1 cellular context compared by ENCODE assay signal in genomic region chr17:75087182-75087557, GRCh38.
TF ChIP-seq lines count a peak whose summit lies in the region.

No MANE protein-coding gene starts in this region.

TF ChIP-seq in HEK293, 187 proteins besides CTCF, POLR2A, EP300 and RAD21 (continued from another document):
- TF ChIP-seq ZNF280C (tag by site-specific recombination; IDR thresholded peaks at IDR 0.05) = no peak
- TF ChIP-seq ZBTB17 (tag by site-specific recombination; IDR thresholded peaks at IDR 0.05) = no peak
- no peak for TF ChIP-seq ZNF132 (tag by site-specific recombination; IDR thresholded peaks at IDR 0.05; ENCODE audit: borderline replicate concordance)
- TF ChIP-seq, protein P1, sequence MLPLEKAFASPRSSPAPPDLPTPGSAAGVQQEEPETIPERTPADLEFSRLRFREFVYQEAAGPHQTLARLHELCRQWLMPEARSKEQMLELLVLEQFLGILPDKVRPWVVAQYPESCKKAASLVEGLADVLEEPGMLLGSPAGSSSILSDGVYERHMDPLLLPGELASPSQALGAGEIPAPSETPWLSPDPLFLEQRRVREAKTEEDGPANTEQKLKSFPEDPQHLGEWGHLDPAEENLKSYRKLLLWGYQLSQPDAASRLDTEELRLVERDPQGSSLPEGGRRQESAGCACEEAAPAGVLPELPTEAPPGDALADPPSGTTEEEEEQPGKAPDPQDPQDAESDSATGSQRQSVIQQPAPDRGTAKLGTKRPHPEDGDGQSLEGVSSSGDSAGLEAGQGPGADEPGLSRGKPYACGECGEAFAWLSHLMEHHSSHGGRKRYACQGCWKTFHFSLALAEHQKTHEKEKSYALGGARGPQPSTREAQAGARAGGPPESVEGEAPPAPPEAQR (tag by site-specific recombination; IDR thresholded peaks at IDR 0.05) = no peak
- TF ChIP-seq ZNF221 (tag by site-specific recombination; IDR thresholded peaks at IDR 0.05; ENCODE audit: borderline replicate concordance) = no peak
